In genomic region chr1:67818725-67819301, GRCh38 we compare ENCODE assay signal across 1 cellular context.
TF ChIP-seq lines count a peak whose summit lies in the region.

No MANE protein-coding gene starts in this region.

TF ChIP-seq in SK-N-SH treated with all-trans-retinoic acid at 6 μM for 48 hours, 23 proteins besides CTCF, POLR2A, EP300 and RAD21 (continued from another document):
- no peak for TF ChIP-seq POU6F1 (CRISPR knock-in tag; IDR thresholded peaks at IDR 0.05; ENCODE audit: borderline replicate concordance, low read depth)
- no peak for TF ChIP-seq ESRRG (CRISPR knock-in tag; IDR thresholded peaks at IDR 0.05)
- TF ChIP-seq ZFP3 (CRISPR knock-in tag; IDR thresholded peaks at IDR 0.05), result no peak
- no peak for TF ChIP-seq PPARA (CRISPR knock-in tag; IDR thresholded peaks at IDR 0.05; ENCODE audit: borderline replicate concordance)
- TF ChIP-seq CSRNP3 (CRISPR knock-in tag; IDR thresholded peaks at IDR 0.05), result no peak
- TF ChIP-seq OSR1 (CRISPR knock-in tag; IDR thresholded peaks at IDR 0.05), result no peak
